33 cellular contexts compared by ENCODE assay signal in the genomic region with DNA sequence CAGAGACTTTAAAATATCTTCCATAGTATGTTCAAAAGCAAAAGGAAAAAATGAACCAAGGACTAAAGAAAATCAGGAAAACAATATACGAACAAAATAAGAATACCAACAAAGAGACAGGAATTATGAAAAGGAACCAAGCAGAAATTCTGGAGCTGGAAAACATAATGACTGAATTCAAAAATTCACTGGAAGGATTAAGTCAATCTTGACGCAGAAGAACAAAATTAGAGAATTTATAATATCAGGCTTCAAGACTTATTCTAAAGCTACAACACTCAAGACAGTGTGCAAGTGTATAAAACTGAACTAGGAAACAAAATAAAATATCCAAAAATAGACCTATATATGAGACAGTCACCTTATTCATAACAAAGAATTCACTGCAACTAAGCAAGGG.
"Had no signal": no experiment of that assay in that cellular context is flagged by ENCODE, and none has a peak within 500 bp of the region (broad histone marks: within the 10 kb centered on the region; RNA-seq: fewer than 3 reads in every experiment).

No MANE protein-coding gene starts in this region.

- H3K27ac ChIP-seq: adrenal gland, ascending aorta, body of pancreas, brain microvascular endothelial cell, breast epithelium, cardiac muscle cell had no signal

- H3K9me3 ChIP-seq: adrenal gland had no signal

- H3K4me1 ChIP-seq: adrenal gland, body of pancreas, breast epithelium had no signal

- ATAC-seq: activated naive CD4-positive, alpha-beta T cell treated with anti-CD3 and anti-CD28 coated beads, Interleukin-2, amount 50 U/mL, for 72 hours; activated naive CD8-positive, alpha-beta T cell treated with anti-CD3 and anti-CD28 coated beads, Interleukin-2, amount 50 U/mL, for 24 hours; activated T-cell treated with anti-CD3 and anti-CD28 coated beads, Interleukin-2, amount 50 U/mL, for 4 hours; activated T-cell treated with anti-CD3 and anti-CD28 coated beads, Interleukin-2, amount 50 U/mL, for 72 hours; activated T-helper 17 cell treated with anti-CD3 and anti-CD28 coated beads, Interleukin-2, amount 50 U/mL, for 72 hours; body of pancreas had no signal

- H3K27me3 ChIP-seq: adrenal gland, ascending aorta, body of pancreas, brain microvascular endothelial cell, breast epithelium, cardiac muscle cell had no signal

- DNase-seq: activated effector memory CD4-positive, alpha-beta T cell treated with anti-CD3 and anti-CD28 coated beads, Interleukin-2, amount 50 U/mL, for 16 hours; activated effector memory CD4-positive, alpha-beta T cell treated with Interleukin-2 at 50 U/mL for 16 hours; activated gamma-delta T cell; activated gamma-delta T cell treated with Interleukin-2 at 50 U/mL for 16 hours; activated naive CD4-positive, alpha-beta T cell; activated naive CD4-positive, alpha-beta T cell treated with anti-CD3 and anti-CD28 coated beads for 36 hours; activated naive CD4-positive, alpha-beta T cell treated with anti-CD3 and anti-CD28 coated beads, Interleukin-2, amount 10 ng/mL, durations not matched to agents 7 days and 5 days; activated naive CD4-positive, alpha-beta T cell treated with anti-CD3 and anti-CD28 coated beads, Interleukin-2, amount 50 U/mL, for 16 hours; activated naive CD4-positive, alpha-beta T cell treated with Interleukin-2 at 50 U/mL for 16 hours; activated naive CD8-positive, alpha-beta T cell treated with anti-CD3 and anti-CD28 coated beads for 36 hours; activated naive CD8-positive, alpha-beta T cell treated with anti-CD3 and anti-CD28 coated beads, Interleukin-2, amount 10 ng/mL, durations not matched to agents 7 days and 5 days; activated naive CD8-positive, alpha-beta T cell treated with anti-CD3 and anti-CD28 coated beads, Interleukin-2, amount 50 U/mL, for 24 hours; activated T-cell treated with anti-CD3 and anti-CD28 coated beads, Interleukin-2, amount 50 U/mL, for 24 hours; activated T-cell treated with anti-CD3 and anti-CD28 coated beads, Interleukin-2, amount 50 U/mL, for 4 hours; activated T-cell treated with anti-CD3 and anti-CD28 coated beads, Interleukin-2, amount 50 U/mL, for 48 hours; activated T-cell treated with anti-CD3 and anti-CD28 coated beads, Interleukin-2, amount 50 U/mL, for 72 hours; adrenal gland; amniotic stem cell; amygdala; anterior cingulate cortex; aorta; body of pancreas; brain microvascular endothelial cell; caudate nucleus; central memory CD4-positive, alpha-beta T cell; cerebellar nuclear complex had no signal

- H3K36me3 ChIP-seq: adrenal gland, ascending aorta, brain microvascular endothelial cell, breast epithelium, cardiac muscle cell had no signal

- FAIRE-seq: astrocyte, bronchial epithelial cell had no signal

- H3K4me3 ChIP-seq: adrenal gland, ascending aorta, body of pancreas, breast epithelium, cardiac muscle cell had no signal
